Comparison of ENCODE assay signal across 9 cellular contexts in genomic region chr5:51382759-51383493, GRCh38. TPM values are rescaled to one million over a fixed set of nuclear protein-coding genes. Genes with fewer than 3 reads are reported as not detected.
DNase-seq lines count a peak whose midpoint lies in the region; ATAC-seq and TF ChIP-seq lines count a peak whose summit lies in the region.
"Had no signal": no experiment of that assay in that cellular context is flagged by ENCODE, and none has a peak within 500 bp of the region (broad histone marks: within the 10 kb centered on the region; RNA-seq: fewer than 3 reads in every experiment).

ISL1 (plus strand) TSS chr5:51383448; CDS start chr5:51383672, 224 bp downstream.

- peak within 1 kb of the TSS; percentile 29 for H3K4me3 Mint-ChIP-seq in activated CD8-positive, alpha-beta T cell treated with anti-CD3 and anti-CD28 coated beads for 36 hours

- peaks cover 38% of the 10 kb centered on the region for H3K4me1 ChIP-seq in left ventricle myocardium inferior
- no peaks in the 10 kb centered on the region for H3K4me1 ChIP-seq in rectal smooth muscle tissue (ENCODE audit: control insufficient read depth, insufficient read depth, low read length)

- no peaks in the 10 kb centered on the region for H3K9me3 Mint-ChIP-seq in activated CD8-positive, alpha-beta T cell treated with anti-CD3 and anti-CD28 coated beads for 36 hours

- peaks cover 2% of the 10 kb centered on the region for H3K36me3 Mint-ChIP-seq in activated CD8-positive, alpha-beta T cell treated with anti-CD3 and anti-CD28 coated beads for 36 hours (ENCODE audit: low read depth)

- H3K27me3 Mint-ChIP-seq in activated CD8-positive, alpha-beta T cell treated with anti-CD3 and anti-CD28 coated beads for 36 hours, result peaks cover 90% of the 10 kb centered on the region

- H3K27me3 ChIP-seq in left ventricle myocardium inferior (ENCODE audit: low read depth), result peaks cover 100% of the 10 kb centered on the region
- peaks cover 17% of the 10 kb centered on the region for H3K27me3 ChIP-seq in rectal smooth muscle tissue (ENCODE audit: control insufficient read depth, insufficient read depth, low read length)

- peaks cover 4% of the 10 kb centered on the region for H3K4me1 Mint-ChIP-seq in activated CD8-positive, alpha-beta T cell treated with anti-CD3 and anti-CD28 coated beads for 36 hours (ENCODE audit: low read depth)

- H3K4me3 ChIP-seq in left ventricle myocardium inferior (peak within 1 kb of the TSS; percentile 55), rectal smooth muscle tissue (ENCODE audit: low read length) (peak within 1 kb of the TSS; percentile 56)

- no peak within 1 kb of the TSS for H3K27ac Mint-ChIP-seq in activated CD8-positive, alpha-beta T cell treated with anti-CD3 and anti-CD28 coated beads for 36 hours

- DNase-seq in ELF-1 (ENCODE audit: low read depth, low spot score), result peak; percentile 97
- DNase-seq in NCI-H128 (lab: John Stamatoyannopoulos, UW; ENCODE audit: unreplicated experiment), result peak; percentile 86
- peak; percentile 12 for DNase-seq in activated CD8-positive, alpha-beta T cell treated with anti-CD3 and anti-CD28 coated beads for 36 hours
- no peak for DNase-seq in left ventricle myocardium inferior
- DNase-seq in GM19240 (ENCODE audit: insufficient read length, low spot score), result no peak
- DNase-seq in UCSD-AML1 (lab: John Stamatoyannopoulos, UW; ENCODE audit: unreplicated experiment), result no peak

- H3K9me3 ChIP-seq in left ventricle myocardium inferior (replicated peaks), result no peaks in the 10 kb centered on the region

- no peak within 1 kb of the TSS for H3K27ac ChIP-seq in left ventricle myocardium inferior (replicated peaks)
- no peak within 1 kb of the TSS for H3K27ac ChIP-seq in rectal smooth muscle tissue (ENCODE audit: low read depth, low read length)

- ATAC-seq in activated CD8-positive, alpha-beta T cell treated with anti-CD3 and anti-CD28 coated beads for 36 hours, result peak; percentile 37
- ATAC-seq in GM21619 (IDR thresholded peaks at IDR 0.05; ENCODE audit: unreplicated experiment), result no peak

- CTCF ChIA-PET in activated CD8-positive, alpha-beta T cell treated with anti-CD3 and anti-CD28 coated beads for 36 hours (lab: Charles Lee), result interaction anchor here (2.0 kb wide), 1 partner anchor 11 kb away, joined by 6 read pairs; no protein-coding TSS in a partner anchor

- POLR2A ChIA-PET in activated CD8-positive, alpha-beta T cell treated with anti-CD3 and anti-CD28 coated beads for 36 hours (lab: Charles Lee), result no interaction called here

- no peak for TF ChIP-seq CTCF in activated CD8-positive, alpha-beta T cell treated with anti-CD3 and anti-CD28 coated beads for 36 hours (IDR thresholded peaks at IDR 0.05)
- no peak for TF ChIP-seq CTCF in left ventricle myocardium inferior (IDR thresholded peaks at IDR 0.05; ENCODE audit: borderline replicate concordance)

- intact Hi-C loops in activated CD8-positive, alpha-beta T cell treated with anti-CD3 and anti-CD28 coated beads for 36 hours (cut with micrococcal nuclease), result loop anchor here (5.0 kb wide), 1 partner anchor 416 kb away; no protein-coding TSS in a partner anchor
- intact Hi-C loops in left ventricle myocardium inferior (cut with micrococcal nuclease), result no loop called here

- no peaks in the 10 kb centered on the region for H3K36me3 ChIP-seq in left ventricle myocardium inferior
- H3K36me3 ChIP-seq in rectal smooth muscle tissue (ENCODE audit: control insufficient read depth, insufficient read depth, low read length), result no peaks in the 10 kb centered on the region

- H3K9ac ChIP-seq in rectal smooth muscle tissue (ENCODE audit: low read length), result no peak within 1 kb of the TSS

RNA-seq across cellular contexts. Expression of gene ISL1, which starts in this region (rescaled TPM):
- total RNA-seq in activated CD8-positive, alpha-beta T cell treated with anti-CD3 and anti-CD28 coated beads for 36 hours, result not detected
- not detected for total RNA-seq in left ventricle myocardium inferior
- total RNA-seq: LHCN-M2 had no signal

Comparison
In these comparisons a context has a peak if more than half of its experiments do, and no peak if none do; other contexts are left out.
1. Peak in DNase-seq and ATAC-seq in activated CD8-positive, alpha-beta T cell treated with anti-CD3 and anti-CD28 coated beads for 36 hours; RNA of the gene not detected or under 1 TPM.
2. DNase-seq: peak in ELF-1 (single experiment) and NCI-H128 (single experiment); none in left ventricle myocardium inferior (single experiment), GM19240 (single experiment) and UCSD-AML1 (single experiment).